15 cellular contexts compared by ENCODE assay signal in genomic region chr19:44839272-44839671, GRCh38. TPM values are rescaled to one million over a fixed set of nuclear protein-coding genes. Genes with fewer than 3 reads are reported as not detected.
DNase-seq lines count a peak whose midpoint lies in the region; ATAC-seq and TF ChIP-seq lines count a peak whose summit lies in the region.
"Had no signal": no experiment of that assay in that cellular context is flagged by ENCODE, and none has a peak within 500 bp of the region (broad histone marks: within the 10 kb centered on the region; RNA-seq: fewer than 3 reads in every experiment).

No MANE protein-coding gene starts in this region.

- H2BK12ac ChIP-seq in H9 (ENCODE audit: insufficient read length, low read depth, low read length): no peak overlapping the region

- TF ChIP-seq POLR2A in breast epithelium (IDR thresholded peaks at IDR 0.05): no peak

- no peaks in the 10 kb centered on the region for H3K9me3 ChIP-seq in H9 (ENCODE audit: control insufficient read depth, low read depth, low read length)
- no peaks in the 10 kb centered on the region for H3K9me3 ChIP-seq in effector memory CD4-positive, alpha-beta T cell (ENCODE audit: control insufficient read depth, low read length)
- H3K9me3 ChIP-seq in breast epithelium: no peaks in the 10 kb centered on the region
- H3K9me3 ChIP-seq: BLaER1 treated with 17β-estradiol and CSF1 and Interleukin-3, amounts not matched to agents 10 nM and 100 nM had no signal

- DNase-seq in ELF-1 (ENCODE audit: low read depth, low spot score) (peak; percentile 65), H9 (peak; percentile 59), WTC11 (ENCODE audit: low spot score) (peak; percentile 36), left colon (no peak), amniotic stem cell (lab: John Stamatoyannopoulos, UW) (no peak), breast epithelium (ENCODE audit: low spot score in 2 of 2) (no peak)
- DNase-seq in effector memory CD4-positive, alpha-beta T cell: no peak
- DNase-seq: ACHN; CD4-positive, CD25-positive, alpha-beta regulatory T cell; DMS53; GM23248; HCEC 1CT; HFFc6 had no signal

- no peaks in the 10 kb centered on the region for H4K20me1 ChIP-seq in H9 (ENCODE audit: control insufficient read depth, insufficient read depth, insufficient read length)
- H4K20me1 ChIP-seq: BLaER1 treated with 17β-estradiol and CSF1 and Interleukin-3, amounts not matched to agents 10 nM and 100 nM had no signal

- H3K79me2 ChIP-seq in H9 (ENCODE audit: insufficient read depth, low read length): no peaks in the 10 kb centered on the region

- no peak overlapping the region for H2BK20ac ChIP-seq in H9 (ENCODE audit: low read depth, low read length, poor library complexity, severe bottlenecking)

- H3K27me3 ChIP-seq in H9 (ENCODE audit: insufficient read depth, low read length) (peaks cover 2% of the 10 kb centered on the region; the same call in 1 of the 2 replicates), breast epithelium (no peaks in the 10 kb centered on the region)
- no peaks in the 10 kb centered on the region for H3K27me3 ChIP-seq in effector memory CD4-positive, alpha-beta T cell (replicated peaks; ENCODE audit: control insufficient read depth, insufficient read depth, low read length, poor library complexity, severe bottlenecking)
- H3K27me3 ChIP-seq: BLaER1 treated with 17β-estradiol and CSF1 and Interleukin-3, amounts not matched to agents 10 nM and 100 nM had no signal

- H3K4me3 Mint-ChIP-seq in H9 (no peak overlapping the region), WTC11 (no peak overlapping the region)
- H3K4me3 Mint-ChIP-seq: CD4-positive, CD25-positive, alpha-beta regulatory T cell; HFFc6 had no signal

- H3K79me1 ChIP-seq in H9 (ENCODE audit: insufficient read depth, low read depth, low read length, poor library complexity, severe bottlenecking): no peaks in the 10 kb centered on the region

- no peak overlapping the region for H4K8ac ChIP-seq in H9 (replicated peaks; ENCODE audit: insufficient read length, low read depth, low read length)

- H3K23me2 ChIP-seq in H9 (ENCODE audit: insufficient read length, low read depth, low read length, poor library complexity, severe bottlenecking): no peaks in the 10 kb centered on the region

- no peak overlapping the region for H3K4me3 ChIP-seq in effector memory CD4-positive, alpha-beta T cell (ENCODE audit: insufficient read depth, low read depth, low read length, poor library complexity, severe bottlenecking)
- H3K4me3 ChIP-seq in breast epithelium: no peak overlapping the region
- H3K4me3 ChIP-seq: BLaER1 treated with 17β-estradiol and CSF1 and Interleukin-3, amounts not matched to agents 10 nM and 100 nM; GM23248 had no signal

- H3K9ac ChIP-seq in H9 (ENCODE audit: extremely low read depth, insufficient read length, low read length): no peak overlapping the region
- H3K9ac ChIP-seq: BLaER1 treated with 17β-estradiol and CSF1 and Interleukin-3, amounts not matched to agents 10 nM and 100 nM; GM23248 had no signal

- H3T11ph ChIP-seq in H9 (ENCODE audit: low read length): no peak overlapping the region

- CTCF ChIA-PET in WTC11 (lab: Charles Lee): interaction anchor here (0.7 kb wide), 1 partner anchor 150 kb away, joined by 3 read pairs; no protein-coding TSS in a partner anchor

- ATAC-seq in WTC11: peak; percentile 82
- peak; percentile 55 for ATAC-seq in left colon
- ATAC-seq in HG02623 (IDR thresholded peaks at IDR 0.05; ENCODE audit: unreplicated experiment): no peak

- no peak overlapping the region for H3K23ac ChIP-seq in H9 (ENCODE audit: insufficient read length, low read depth, low read length)

- no peak overlapping the region for H2BK5ac ChIP-seq in H9 (ENCODE audit: insufficient read length, low read length)

- H3K4ac ChIP-seq in H9 (ENCODE audit: low read depth, low read length): no peak overlapping the region

- peak overlapping the region; percentile 40 for H2AFZ ChIP-seq in H9 (ENCODE audit: low read length)
- H2AFZ ChIP-seq: GM23248 had no signal

- H2BK15ac ChIP-seq in H9 (ENCODE audit: low read depth, low read length): no peak overlapping the region

- H3K4me1 ChIP-seq in H9 (ENCODE audit: insufficient read depth, low read length) (no peaks in the 10 kb centered on the region; the same call in 1 of the 2 replicates), breast epithelium (no peaks in the 10 kb centered on the region)
- H3K4me1 ChIP-seq in effector memory CD4-positive, alpha-beta T cell (ENCODE audit: control insufficient read depth, insufficient read depth, low read length, poor library complexity, severe bottlenecking): no peaks in the 10 kb centered on the region

- no peak overlapping the region for H3K27ac ChIP-seq in H9 (ENCODE audit: insufficient read length, low read depth, low read length)
- H3K27ac ChIP-seq in effector memory CD4-positive, alpha-beta T cell (ENCODE audit: insufficient read depth, low read length, poor library complexity, severe bottlenecking): no peak overlapping the region
- no peak overlapping the region for H3K27ac ChIP-seq in breast epithelium
- H3K27ac ChIP-seq: BLaER1 treated with 17β-estradiol and CSF1 and Interleukin-3, amounts not matched to agents 10 nM and 100 nM; GM23248 had no signal

- no peak overlapping the region for H3K4me2 ChIP-seq in H9 (ENCODE audit: insufficient read depth, insufficient read length, low read length)
- H3K4me2 ChIP-seq: BLaER1 treated with 17β-estradiol and CSF1 and Interleukin-3, amounts not matched to agents 10 nM and 100 nM had no signal

- H3K56ac ChIP-seq in H9 (ENCODE audit: insufficient read length, low read depth, low read length): no peak overlapping the region

- no peak overlapping the region for H2AK5ac ChIP-seq in H9 (ENCODE audit: insufficient read length, low read length)

- H3K4me1 Mint-ChIP-seq in H9: peaks cover 7 to 8% of the 10 kb centered on the region in 2 experiments
- H3K4me1 Mint-ChIP-seq in WTC11: peaks cover 6% of the 10 kb centered on the region
- H3K4me1 Mint-ChIP-seq: CD4-positive, CD25-positive, alpha-beta regulatory T cell had no signal

- H3K27ac Mint-ChIP-seq in H9 (no peak overlapping the region), WTC11 (no peak overlapping the region)
- H3K27ac Mint-ChIP-seq: CD4-positive, CD25-positive, alpha-beta regulatory T cell; HFFc6 had no signal

- H3K14ac ChIP-seq in H9 (ENCODE audit: insufficient read depth, low read length): peak overlapping the region; percentile 57; the same call in 1 of the 2 replicates

- H3K9me3 Mint-ChIP-seq in H9 (no peaks in the 10 kb centered on the region), WTC11 (no peaks in the 10 kb centered on the region)
- H3K9me3 Mint-ChIP-seq: HFFc6 had no signal

- intact Hi-C loops in left colon (cut with DNase I, micrococcal nuclease) (no loop called here), breast epithelium (cut with DNase I; ENCODE audit: low total_unique reads) (no loop called here)

- H4K5ac ChIP-seq in H9 (ENCODE audit: insufficient read length, low read depth, low read length): no peak overlapping the region

- H3K18ac ChIP-seq in H9 (ENCODE audit: insufficient read length, low read depth, low read length): no peak overlapping the region

- no peak for TF ChIP-seq CTCF in H9 (conservative IDR thresholded peaks at IDR 0.05)
- TF ChIP-seq CTCF in WTC11 (IDR thresholded peaks at IDR 0.05): no peak
- no peak for TF ChIP-seq CTCF in breast epithelium (IDR thresholded peaks at IDR 0.05)

- POLR2A ChIA-PET in WTC11 (lab: Charles Lee): no interaction called here

- no CpG with 5 or more reads among the region's 1 CpG for WGBS in H9 (ENCODE audit: extremely low coverage, insufficient read length, low lambda C conversion rate)

- peaks cover 46% of the 10 kb centered on the region for H3K27me3 Mint-ChIP-seq in H9 (ENCODE audit: low read depth)
- peaks cover 60% of the 10 kb centered on the region for H3K27me3 Mint-ChIP-seq in WTC11 (ENCODE audit: low read depth)

- no peak overlapping the region for H2BK120ac ChIP-seq in H9 (ENCODE audit: low read depth, low read length, poor library complexity, severe bottlenecking)

- H4K91ac ChIP-seq in H9 (ENCODE audit: insufficient read length, low read depth, low read length): no peak overlapping the region

- no peaks in the 10 kb centered on the region for H3K36me3 ChIP-seq in effector memory CD4-positive, alpha-beta T cell (ENCODE audit: control insufficient read depth, insufficient read depth, low read length)
- H3K36me3 ChIP-seq in breast epithelium: no peaks in the 10 kb centered on the region
- H3K36me3 ChIP-seq: BLaER1 treated with 17β-estradiol and CSF1 and Interleukin-3, amounts not matched to agents 10 nM and 100 nM had no signal

- no peaks in the 10 kb centered on the region for H3K36me3 Mint-ChIP-seq in H9 (ENCODE audit: insufficient read depth in 1 of 3, low read depth in 3 of 3)
- H3K36me3 Mint-ChIP-seq in WTC11: no peaks in the 10 kb centered on the region
- H3K36me3 Mint-ChIP-seq: CD4-positive, CD25-positive, alpha-beta regulatory T cell had no signal

TF ChIP-seq in WTC11, 78 proteins besides CTCF, POLR2A, EP300 and RAD21 (continues in another document):
- no peak for TF ChIP-seq PREB (CRISPR knock-in tag; IDR thresholded peaks at IDR 0.05; ENCODE audit: borderline replicate concordance)
- no peak for TF ChIP-seq ZNF671 (CRISPR knock-in tag; IDR thresholded peaks at IDR 0.05)
- TF ChIP-seq TEAD4 (CRISPR knock-in tag; IDR thresholded peaks at IDR 0.05): no peak

RNA-seq across cellular contexts. Expression of gene NECTIN2, which starts 6.8 kb away (rescaled TPM):
- total RNA-seq in H9 (2021) (175 and 176 TPM in 2 replicates), WTC11 (2021) (164 to 170 TPM (median 168 TPM) in 3 replicates), left colon (100 to 1,000 TPM; 112 to 125 TPM), breast epithelium (100 to 1,000 TPM in 1 of 3 donors, 10 to 100 TPM in 2; 28.0 to 114 (median 86.6) TPM)

RNA-seq across cellular contexts. Expression of gene BCAM, which starts 30.4 kb away (rescaled TPM):
- total RNA-seq in H9 (2021): 73.0 and 78.5 TPM in 2 replicates
- total RNA-seq in WTC11 (2021): 73.1 to 89.5 TPM (median 80.0 TPM) in 3 replicates
- 10 to 100 TPM; 21.4 to 21.7 TPM for total RNA-seq in left colon
- 100 to 1,000 TPM in 1 of 3 donors, 10 to 100 TPM in 2; 17.1 to 102 (median 75.4) TPM for total RNA-seq in breast epithelium
- total RNA-seq: CD4-positive, CD25-positive, alpha-beta regulatory T cell had no signal

RNA-seq across cellular contexts. Expression of gene TOMM40, which starts 51.8 kb away (rescaled TPM):
- total RNA-seq in H9 (2021): 180 and 190 TPM in 2 replicates
- 166 to 221 TPM (median 181 TPM) in 3 replicates for total RNA-seq in WTC11 (2021)
- total RNA-seq in left colon: 10 to 100 TPM; 48.7 to 80.0 TPM
- total RNA-seq in breast epithelium: 10 to 100 TPM; 32.9 to 48.2 (median 39.7) TPM

Comparison
In these comparisons a context has a peak if more than half of its experiments do, and no peak if none do; other contexts are left out.
1. DNase-seq: peak in ELF-1 (single experiment), H9 (single experiment) and WTC11 (single experiment); none in left colon (0 of 2), amniotic stem cell (single experiment), effector memory CD4-positive, alpha-beta T cell (0 of 3) and breast epithelium (0 of 2).